Comparison of ENCODE assay signal across 22 cellular contexts in the genomic region with DNA sequence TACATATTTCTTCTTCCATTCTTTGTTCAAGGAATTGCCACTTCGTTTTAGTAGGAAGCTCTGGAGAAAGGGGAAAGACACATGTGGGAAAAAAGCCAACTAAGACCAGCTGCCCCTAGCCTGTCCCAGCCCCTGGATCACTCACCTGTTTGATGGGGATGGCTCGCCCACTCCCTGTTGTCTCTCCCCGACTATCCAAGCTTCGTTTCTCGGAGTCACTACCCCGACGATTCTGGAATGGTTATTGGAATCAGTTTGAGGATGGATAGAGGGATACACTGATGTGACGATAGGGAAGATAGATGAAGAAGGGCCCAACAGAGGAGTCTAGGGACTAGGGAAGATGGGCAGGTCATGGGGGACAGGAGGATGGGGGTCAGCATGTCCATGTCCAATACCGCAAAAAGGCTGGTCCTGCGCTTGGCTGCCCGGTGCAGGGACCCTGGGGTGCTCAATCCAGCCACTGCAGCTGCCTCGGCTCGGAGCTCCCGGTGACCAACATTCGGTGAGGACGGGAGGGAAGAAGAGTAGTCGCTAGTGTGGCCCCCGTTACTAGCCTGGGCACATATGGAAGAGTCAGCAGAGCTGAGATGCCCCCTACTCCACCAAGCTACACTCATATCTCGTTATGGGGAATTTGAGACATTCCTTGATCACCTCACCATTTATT. TPM values are rescaled to one million over a fixed set of nuclear protein-coding genes. Genes with fewer than 3 reads are reported as not detected.
"Had no signal": no experiment of that assay in that cellular context is flagged by ENCODE, and none has a peak within 500 bp of the region (broad histone marks: within the 10 kb centered on the region; RNA-seq: fewer than 3 reads in every experiment).

No MANE protein-coding gene starts in this region.

- H3K36me3 ChIP-seq: colonic mucosa, ovary, suprapubic skin, thyroid gland had no signal

- H3K4me3 ChIP-seq: colonic mucosa, ovary, smooth muscle cell, suprapubic skin, thyroid gland had no signal

- H3K27me3 ChIP-seq: ovary had no signal

- ATAC-seq: foreskin keratinocyte; left colon; left ventricle myocardium superior; right cardiac atrium; stimulated activated naive CD8-positive, alpha-beta T cell treated with anti-CD3 and anti-CD28 coated beads, Interleukin-15, Interleukin-2, amounts not matched to agents 100 U/mL and 50 U/mL, for 24 hours had no signal

- H3K27me3 Mint-ChIP-seq: naive B cell had no signal

- H3K4me3 Mint-ChIP-seq: immature natural killer cell, naive B cell, nephron, type B pancreatic cell had no signal

- H3K9me3 Mint-ChIP-seq: immature natural killer cell, naive B cell, nephron, type B pancreatic cell had no signal

- H3K4me1 ChIP-seq: colonic mucosa, foreskin keratinocyte had no signal

- H3K27ac ChIP-seq: colonic mucosa, foreskin keratinocyte, ovary, suprapubic skin, thyroid gland had no signal

- H3K9me3 ChIP-seq: colonic mucosa, ovary, suprapubic skin, thyroid gland had no signal

- FAIRE-seq: endothelial cell of umbilical vein, urothelium cell line had no signal

- H3K27ac Mint-ChIP-seq: nephron, progenitor cell of endocrine pancreas, type B pancreatic cell had no signal

- DNase-seq: colonic mucosa; dermis blood vessel endothelial cell; erythroblast; foreskin keratinocyte; immature natural killer cell; left colon; left ventricle myocardium superior; mesendoderm; naive B cell; right cardiac atrium; stimulated activated CD4-positive, alpha-beta T cell treated with anti-CD3 and anti-CD28 coated beads, Interleukin-2, amount 100 ng/mL, for 48 hours; stimulated activated naive CD8-positive, alpha-beta T cell treated with anti-CD3 and anti-CD28 coated beads, Interleukin-15, Interleukin-2, amounts not matched to agents 100 U/mL and 50 U/mL, for 24 hours; thyroid gland had no signal

RNA-seq across cellular contexts. Expression of gene AGAP2, which starts 7.0 kb away (rescaled TPM):
- total RNA-seq: kidney epithelial cell, smooth muscle cell had no signal
- polyA plus RNA-seq: smooth muscle cell had no signal

RNA-seq across cellular contexts. Expression of gene CYP27B1, which starts 35.3 kb away (rescaled TPM):
- total RNA-seq: left ventricle myocardium superior had no signal
- polyA plus RNA-seq: immature natural killer cell had no signal
